Comparison of ENCODE assay signal across 20 cellular contexts in the genomic region with DNA sequence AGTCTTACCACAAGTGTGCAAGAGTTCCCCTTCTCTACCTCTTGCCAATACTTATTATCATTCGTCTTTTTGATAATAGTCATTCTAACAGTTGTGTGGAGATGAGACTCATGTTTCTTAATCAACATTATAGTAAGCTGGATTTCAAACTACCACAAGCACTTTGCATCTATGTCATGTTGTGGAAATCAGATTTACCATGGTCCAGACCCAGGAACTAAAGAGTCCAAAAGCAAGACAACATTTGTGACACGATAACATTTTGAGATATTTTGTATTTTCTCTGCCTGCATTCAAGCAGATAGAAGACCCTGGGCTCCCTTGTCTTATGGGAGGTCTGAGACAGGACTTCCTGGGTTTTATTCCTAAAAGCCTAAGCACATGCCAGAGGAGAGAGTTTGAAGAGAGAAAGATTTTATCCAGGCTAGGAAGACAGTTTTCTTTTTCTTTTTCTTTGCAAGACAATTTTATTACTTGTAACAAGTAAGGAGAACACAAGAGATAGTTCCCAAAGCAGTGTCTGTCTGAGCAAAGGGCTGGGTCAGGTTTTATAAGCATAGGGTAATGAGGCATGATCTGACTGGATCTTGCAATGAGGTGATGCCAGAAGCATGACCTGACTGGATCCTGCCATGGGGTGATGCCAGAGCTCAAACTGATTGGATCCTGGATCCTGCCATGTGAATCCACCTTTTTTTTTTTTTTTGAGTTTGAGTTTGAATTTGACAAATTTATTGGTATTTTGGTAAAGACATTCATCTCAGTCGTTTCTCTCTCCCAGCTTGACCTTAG.
DNase-seq lines count a peak whose midpoint lies in the region; ATAC-seq, FAIRE-seq and TF ChIP-seq lines count a peak whose summit lies in the region.
"Had no signal": no experiment of that assay in that cellular context is flagged by ENCODE, and none has a peak within 500 bp of the region (broad histone marks: within the 10 kb centered on the region; RNA-seq: fewer than 3 reads in every experiment).

No MANE protein-coding gene starts in this region.

- in situ Hi-C loops in K562 (cut with MboI) = no loop called here

- intact Hi-C loops in MCF 10A (cut with micrococcal nuclease) = no loop called here
- intact Hi-C loops in breast epithelium (cut with DNase I; ENCODE audit: low total_unique reads) = no loop called here
- intact Hi-C loops in K562 (cut with micrococcal nuclease) = no loop called here
- intact Hi-C loops in thyroid gland (cut with DNase I) = no loop called here

- no peak overlapping the region for H3K4me3 ChIP-seq in breast epithelium
- no peak overlapping the region for H3K4me3 ChIP-seq in K562
- no peak overlapping the region for H3K4me3 ChIP-seq in thyroid gland (replicated peaks in 1 of 3)
- H3K4me3 ChIP-seq: heart right ventricle, transverse colon had no signal

- no peak overlapping the region for H3K4me2 ChIP-seq in K562 (ENCODE audit: insufficient read depth, low read length)

- H3K9me1 ChIP-seq in K562 (ENCODE audit: control insufficient read depth, insufficient read depth, low read length) = no peaks in the 10 kb centered on the region

- no peaks in the 10 kb centered on the region for H3K36me3 ChIP-seq in breast epithelium
- no peaks in the 10 kb centered on the region for H3K36me3 ChIP-seq in K562 (ENCODE audit: control insufficient read depth, insufficient read depth, low read length)
- H3K36me3 ChIP-seq in thyroid gland = no peaks in the 10 kb centered on the region
- H3K36me3 ChIP-seq: heart right ventricle, transverse colon had no signal

- peak overlapping the region in 1 of 2 experiments; percentile 55; a peak in 2 of 4 replicates for H3K9ac ChIP-seq in K562 (ENCODE audit: insufficient read depth in 1 of 2, low read depth in 2 of 2, low read length in 2 of 2)

- TF ChIP-seq POLR2A in breast epithelium (IDR thresholded peaks at IDR 0.05) (no peak), K562 (conservative IDR thresholded peaks at IDR 0.05) (peak; percentile 80), thyroid gland (IDR thresholded peaks at IDR 0.05) (no peak)

- H3K36me3 Mint-ChIP-seq in MCF 10A (ENCODE audit: insufficient read depth, unreplicated experiment) = peaks cover 4% of the 10 kb centered on the region
- H3K36me3 Mint-ChIP-seq: memory B cell had no signal

- no peaks in the 10 kb centered on the region for H3K79me2 ChIP-seq in K562 (ENCODE audit: control insufficient read depth, insufficient read depth, low read length)

- no peak for TF ChIP-seq CTCF in MCF 10A (IDR thresholded peaks at IDR 0.05; ENCODE audit: unreplicated experiment)
- TF ChIP-seq CTCF in breast epithelium (IDR thresholded peaks at IDR 0.05) = no peak
- no peak for TF ChIP-seq CTCF in K562 (IDR thresholded peaks at IDR 0.05 in 2 of 3, conservative IDR thresholded peaks at IDR 0.05 in 1 of 3; ENCODE audit: insufficient read depth in 2 of 3, low read depth in 1 of 3, low read length in 3 of 3)
- no peak for TF ChIP-seq CTCF in thyroid gland (IDR thresholded peaks at IDR 0.05)

- BruUV-seq in MCF 10A (replicated peaks; lab: Mats Ljungman, UMichigan) (TSS peak; percentile 92), K562 (replicated peaks; lab: Mats Ljungman, UMichigan) (TSS peak; percentile 99)

- no peak for FAIRE-seq in K562 (lab: Jason Lieb, UNC)
- FAIRE-seq: GM19239, islet of Langerhans had no signal

- H3K4me1 ChIP-seq in breast epithelium (no peaks in the 10 kb centered on the region), K562 (replicated peaks in 1 of 2; ENCODE audit: control insufficient read depth in 2 of 2, insufficient read depth in 2 of 2, low read length in 2 of 2) (peaks cover 0 to 4% of the 10 kb centered on the region in 2 experiments; a peak in 2 of 5 replicates), thyroid gland (peaks cover 0 to 5% of the 10 kb centered on the region in 2 donors)
- H3K4me1 ChIP-seq: heart right ventricle had no signal

- no peaks in the 10 kb centered on the region for H3K27me3 Mint-ChIP-seq in MCF 10A (ENCODE audit: insufficient read depth, unreplicated experiment)

- H3K27me3 ChIP-seq in breast epithelium (no peaks in the 10 kb centered on the region), K562 (ENCODE audit: control insufficient read depth in 2 of 2, insufficient read depth in 2 of 2, low read length in 2 of 2) (no peaks in the 10 kb centered on the region), thyroid gland (no peaks in the 10 kb centered on the region)
- H3K27me3 ChIP-seq: transverse colon had no signal

- CTCF ChIA-PET in MCF 10A (lab: Yijun Ruan, JAX) (interaction anchor here (0.7 to 1.3 kb wide), 2 partner anchors 41 to 961 kb away, joined by 3 read pairs; no protein-coding TSS in a partner anchor), K562 (lab: Yijun Ruan, JAX; ENCODE audit: low intra/inter-chr PET ratio) (no interaction called here)

- no peak; a peak in 1 of 4 replicates for TF ChIP-seq RAD21 in K562 (CRISPR knock-in tag; conservative IDR thresholded peaks at IDR 0.05 in 1 of 2, IDR thresholded peaks at IDR 0.05 in 1 of 2)

- POLR2A ChIA-PET in MCF 10A (lab: Yijun Ruan, JAX) (no interaction called here), K562 (lab: Yijun Ruan, JAX) (no interaction called here)

- peak overlapping the region; percentile 22; the same call in 1 of the 2 replicates for H2AFZ ChIP-seq in K562 (ENCODE audit: low read depth, low read length)

- no peaks in the 10 kb centered on the region for H4K20me1 ChIP-seq in K562 (replicated peaks; ENCODE audit: control insufficient read depth, insufficient read depth, low read length)

- WGBS in K562 (ENCODE audit: insufficient coverage, low coverage, missing lambda C conversion rate) = 5% methylated on average over 3 of the region's 3 CpGs
- WGBS in thyroid gland, 2 donors = 81 to 88% methylated on average over 3 of the region's 3 CpGs

- H3K27ac ChIP-seq in breast epithelium = no peak overlapping the region
- H3K27ac ChIP-seq in K562 (ENCODE audit: extremely low read depth, low read depth, low read length) = peak overlapping the region; percentile 60; the same call in 2 of the 3 replicates
- no peak overlapping the region for H3K27ac ChIP-seq in thyroid gland
- H3K27ac ChIP-seq: heart right ventricle, transverse colon had no signal

- no peak overlapping the region for H3K4me3 Mint-ChIP-seq in MCF 10A (ENCODE audit: unreplicated experiment)
- H3K4me3 Mint-ChIP-seq: memory B cell, nephron had no signal

- H3K4me1 Mint-ChIP-seq in MCF 10A (ENCODE audit: insufficient read depth, unreplicated experiment) = peaks cover 34% of the 10 kb centered on the region
- H3K4me1 Mint-ChIP-seq: memory B cell had no signal

- H3K27ac Mint-ChIP-seq in MCF 10A (ENCODE audit: low read depth, unreplicated experiment) = no peak overlapping the region
- H3K27ac Mint-ChIP-seq: activated T-helper 2 cell treated with anti-CD3 and anti-CD28 coated beads, Interferon-gamma antibody, Interleukin-2, Interleukin-4, amounts not matched to agents 10 μg/mL and 5 μg/mL and 100 μg/mL, durations not matched to agents 14 hours and 24 hours and 36 hours; memory B cell had no signal

- H3K9me3 ChIP-seq in breast epithelium = no peaks in the 10 kb centered on the region
- H3K9me3 ChIP-seq in K562 (replicated peaks; ENCODE audit: control insufficient read depth, insufficient read depth, low read depth, low read length) = no peaks in the 10 kb centered on the region
- no peaks in the 10 kb centered on the region for H3K9me3 ChIP-seq in thyroid gland
- H3K9me3 ChIP-seq: heart right ventricle, transverse colon had no signal

- peak; percentile 39 for ATAC-seq in K562
- ATAC-seq: heart right ventricle had no signal

- TF ChIP-seq EP300 in K562 (IDR thresholded peaks at IDR 0.05; ENCODE audit: low read length) = no peak

- peaks cover 12% of the 10 kb centered on the region for H3K9me3 Mint-ChIP-seq in MCF 10A (ENCODE audit: unreplicated experiment)
- H3K9me3 Mint-ChIP-seq: activated T-helper 2 cell treated with anti-CD3 and anti-CD28 coated beads, Interferon-gamma antibody, Interleukin-2, Interleukin-4, amounts not matched to agents 10 μg/mL and 5 μg/mL and 100 μg/mL, durations not matched to agents 14 hours and 24 hours and 36 hours; memory B cell had no signal

- DNase-seq in MCF 10A (ENCODE audit: unreplicated experiment) (peak; percentile 41), breast epithelium (ENCODE audit: low spot score in 2 of 2) (no peak), K562 (ENCODE audit: extremely low read depth in 1 of 4, low spot score in 3 of 4) (peak in 1 of 4 experiments; percentile 54), foreskin melanocyte (peak; percentile 54), middle frontal gyrus (ENCODE audit: extremely low spot score, low spot score) (no peak), SHP77 (lab: John Stamatoyannopoulos, UW) (no peak), thyroid gland (no peak), EL (no peak)
- DNase-seq: 8988T; activated CD4-positive, CD25-positive, alpha-beta regulatory T cell treated with anti-CD3 and anti-CD28 coated beads, Interleukin-2, amount 50 U/mL, for 72 hours; amniotic stem cell; DMS79 treated with DMSO at 0.1 percent for 48 hours; heart right ventricle; stimulated activated naive CD4-positive, alpha-beta T cell; transverse colon had no signal

TF ChIP-seq in K562, 482 proteins besides CTCF, POLR2A, EP300 and RAD21 (continues in another document):
- no peak for TF ChIP-seq MCM3 (IDR thresholded peaks at IDR 0.05)
- TF ChIP-seq BDP1 (IDR thresholded peaks at IDR 0.05; ENCODE audit: insufficient read depth, insufficient read length) = no peak
- no peak for TF ChIP-seq MXI1 (IDR thresholded peaks at IDR 0.05; ENCODE audit: low read depth, low read length)
- TF ChIP-seq, protein P1, sequence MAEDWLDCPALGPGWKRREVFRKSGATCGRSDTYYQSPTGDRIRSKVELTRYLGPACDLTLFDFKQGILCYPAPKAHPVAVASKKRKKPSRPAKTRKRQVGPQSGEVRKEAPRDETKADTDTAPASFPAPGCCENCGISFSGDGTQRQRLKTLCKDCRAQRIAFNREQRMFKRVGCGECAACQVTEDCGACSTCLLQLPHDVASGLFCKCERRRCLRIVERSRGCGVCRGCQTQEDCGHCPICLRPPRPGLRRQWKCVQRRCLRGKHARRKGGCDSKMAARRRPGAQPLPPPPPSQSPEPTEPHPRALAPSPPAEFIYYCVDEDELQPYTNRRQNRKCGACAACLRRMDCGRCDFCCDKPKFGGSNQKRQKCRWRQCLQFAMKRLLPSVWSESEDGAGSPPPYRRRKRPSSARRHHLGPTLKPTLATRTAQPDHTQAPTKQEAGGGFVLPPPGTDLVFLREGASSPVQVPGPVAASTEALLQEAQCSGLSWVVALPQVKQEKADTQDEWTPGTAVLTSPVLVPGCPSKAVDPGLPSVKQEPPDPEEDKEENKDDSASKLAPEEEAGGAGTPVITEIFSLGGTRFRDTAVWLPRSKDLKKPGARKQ (CRISPR knock-in tag; IDR thresholded peaks at IDR 0.05) = no peak
- no peak for TF ChIP-seq GATAD2A (IDR thresholded peaks at IDR 0.05)
- no peak for TF ChIP-seq CBX2 (IDR thresholded peaks at IDR 0.05; ENCODE audit: insufficient read depth, low read length, poor library complexity, severe bottlenecking)
- no peak for TF ChIP-seq SNAPC5 (CRISPR knock-in tag; IDR thresholded peaks at IDR 0.05)
- no peak for TF ChIP-seq HDAC2 (IDR thresholded peaks at IDR 0.05)
- peak; percentile 93 for TF ChIP-seq SREBF1 (IDR thresholded peaks at IDR 0.05; ENCODE audit: borderline replicate concordance, low read depth, low read length)

Comparison
In these comparisons a context has a peak if more than half of its experiments do, and no peak if none do; other contexts are left out.
1. DNase-seq: peak in MCF 10A (single experiment) and foreskin melanocyte (single experiment); none in breast epithelium (0 of 2), middle frontal gyrus (single experiment), SHP77 (0 of 2), thyroid gland (0 of 2) and EL (single experiment).